Comparison of ENCODE assay signal across 20 cellular contexts in genomic region chr3:64158334-64158733, GRCh38.
DNase-seq lines count a peak whose midpoint lies in the region; TF ChIP-seq lines count a peak whose summit lies in the region.
"Had no signal": no experiment of that assay in that cellular context is flagged by ENCODE, and none has a peak within 500 bp of the region (broad histone marks: within the 10 kb centered on the region; RNA-seq: fewer than 3 reads in every experiment).

No MANE protein-coding gene starts in this region.

- no peak overlapping the region for H2AFZ ChIP-seq in smooth muscle cell (ENCODE audit: low read depth)

- no peaks in the 10 kb centered on the region for H3K27me3 ChIP-seq in smooth muscle cell (ENCODE audit: low read depth)

- H3F3A ChIP-seq in smooth muscle cell (ENCODE audit: low read depth): peaks cover 15% of the 10 kb centered on the region

- 53% methylated on average over 3 of the region's 3 CpGs for WGBS in smooth muscle cell (ENCODE audit: low lambda C conversion rate)

- no peak overlapping the region for H3K9ac ChIP-seq in smooth muscle cell (ENCODE audit: low read depth)

- peaks cover 11% of the 10 kb centered on the region for H3K79me2 ChIP-seq in smooth muscle cell (ENCODE audit: low read depth)

- H3K4me2 ChIP-seq in smooth muscle cell: no peak overlapping the region

- H3K27ac ChIP-seq in smooth muscle cell (ENCODE audit: low read depth): peak overlapping the region; percentile 70
- H3K27ac ChIP-seq: HL-60 had no signal

- no peaks in the 10 kb centered on the region for H3K9me3 ChIP-seq in smooth muscle cell (replicated peaks; ENCODE audit: low read depth)

- peak; percentile 59 for DNase-seq in HT1080 (ENCODE audit: low read depth)
- peak; percentile 53 for DNase-seq in amniotic epithelial cell (ENCODE audit: low read depth)
- DNase-seq in fibroblast of the conjunctiva (ENCODE audit: low read depth): peak; percentile 14
- no peak for DNase-seq in smooth muscle cell (lab: John Stamatoyannopoulos, UW; ENCODE audit: unreplicated experiment)
- DNase-seq in DMS153 (lab: John Stamatoyannopoulos, UW): no peak
- no peak for DNase-seq in NCI-H2107 treated with DMSO at 0.1 percent for 48 hours (lab: John Stamatoyannopoulos, UW; ENCODE audit: unreplicated experiment)
- DNase-seq in SIG-M5 (lab: John Stamatoyannopoulos, UW): no peak
- DNase-seq in NOMO-1 (lab: John Stamatoyannopoulos, UW; ENCODE audit: unreplicated experiment in 2 of 2): no peak
- DNase-seq: activated B cell treated with CpG ODN at 0.5 μM for 24 hours; activated naive CD8-positive, alpha-beta T cell treated with anti-CD3 and anti-CD28 coated beads, Interleukin-2, amount 50 U/mL, for 24 hours; COR-L47; endodermal cell; GDM1; KG1; left ventricle myocardium superior; NCI-H1417; stimulated activated CD4-positive, alpha-beta T cell treated with anti-CD3 and anti-CD28 coated beads, Interleukin-4, amount 100 ng/mL, for 24 hours had no signal

- no peak for TF ChIP-seq CTCF in smooth muscle cell (IDR thresholded peaks at IDR 0.05; ENCODE audit: borderline replicate concordance, insufficient read depth, poor library complexity, severe bottlenecking)

- peaks cover 23% of the 10 kb centered on the region for H4K20me1 ChIP-seq in smooth muscle cell (ENCODE audit: low read depth)

- peaks cover 14% of the 10 kb centered on the region for H3K4me1 ChIP-seq in smooth muscle cell (ENCODE audit: low read depth)

- no peak overlapping the region for H3K4me3 ChIP-seq in smooth muscle cell
- H3K4me3 ChIP-seq: GM12878, skin epidermis had no signal

- H3K36me3 ChIP-seq in smooth muscle cell (ENCODE audit: low read depth): peaks cover 47% of the 10 kb centered on the region

Comparison
In these comparisons a context has a peak if more than half of its experiments do, and no peak if none do; other contexts are left out.
1. DNase-seq: peak in HT1080 (single experiment), amniotic epithelial cell (single experiment) and fibroblast of the conjunctiva (single experiment); none in smooth muscle cell (single experiment), DMS153 (single experiment), NCI-H2107 treated with DMSO at 0.1 percent for 48 hours (single experiment), SIG-M5 (single experiment) and NOMO-1 (0 of 2).